In the genomic region with DNA sequence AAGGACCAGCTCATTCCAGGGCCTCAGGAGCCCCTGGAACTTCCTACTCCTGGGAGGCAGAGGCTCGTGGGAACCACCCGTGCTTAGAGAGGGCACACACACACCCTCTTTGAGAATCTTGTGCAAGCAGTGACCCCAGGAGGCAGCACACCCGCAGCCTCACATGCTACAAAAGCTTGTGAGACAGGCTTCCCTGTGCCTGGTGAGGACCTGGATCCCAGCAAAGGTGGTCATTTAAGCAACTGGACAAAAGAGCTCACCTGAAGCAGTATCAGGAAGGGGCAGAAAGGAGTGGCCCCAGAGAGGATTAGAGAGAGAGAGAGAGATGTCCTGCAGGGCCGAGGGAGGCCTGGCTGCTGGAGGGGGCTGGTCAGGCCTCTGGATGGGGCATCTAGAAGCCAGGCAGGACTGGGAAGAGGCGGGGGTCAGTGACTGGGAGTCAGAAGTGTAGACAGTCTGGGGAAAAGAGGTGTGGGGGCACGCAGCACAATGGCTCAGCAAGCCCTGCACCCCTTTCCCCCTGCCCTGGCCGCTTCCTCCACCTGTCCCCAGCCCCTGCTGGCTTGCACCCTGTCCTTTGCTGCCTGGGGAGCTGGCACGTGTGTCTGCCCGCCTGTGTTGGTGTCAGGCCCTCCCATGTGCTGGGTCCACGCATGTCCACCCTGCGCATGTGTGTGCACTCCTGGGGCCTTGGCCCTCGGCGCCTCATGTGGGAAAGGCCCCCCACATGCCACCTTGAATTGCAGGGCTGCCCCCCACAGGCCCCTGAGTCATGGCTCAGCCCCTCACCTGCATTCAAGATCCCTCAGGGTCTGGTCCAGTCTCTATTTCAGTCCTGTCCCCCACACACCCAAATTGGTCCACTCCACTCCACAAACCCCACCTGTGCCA, we compare ENCODE assay signal across 1 cellular context.
TF ChIP-seq lines count a peak whose summit lies in the region.

No MANE protein-coding gene starts in this region.

TF ChIP-seq in K562, 482 proteins besides CTCF, POLR2A, EP300 and RAD21 (continued from another document):
- no peak for TF ChIP-seq ZNF518B (CRISPR knock-in tag; IDR thresholded peaks at IDR 0.05)
- TF ChIP-seq RBM39 (optimal IDR thresholded peaks at IDR 0.05; ENCODE audit: low read depth, low read length), result no peak
- no peak for TF ChIP-seq TEAD2 (tag; IDR thresholded peaks at IDR 0.05)
- peak; percentile 36; the same call in 1 of the 2 replicates for TF ChIP-seq POLR2G (IDR thresholded peaks at IDR 0.05; ENCODE audit: low read depth, low read length)
- no peak for TF ChIP-seq HCFC1 (IDR thresholded peaks at IDR 0.05; ENCODE audit: low read depth, low read length)
- TF ChIP-seq NFRKB (IDR thresholded peaks at IDR 0.05; ENCODE audit: low read depth), result no peak
- no peak for TF ChIP-seq ZC3H8 (IDR thresholded peaks at IDR 0.05)
- TF ChIP-seq NELFE (IDR thresholded peaks at IDR 0.05; ENCODE audit: insufficient read depth, insufficient read length), result no peak
